ENCODE assay signal across 1 cellular context in the genomic region with DNA sequence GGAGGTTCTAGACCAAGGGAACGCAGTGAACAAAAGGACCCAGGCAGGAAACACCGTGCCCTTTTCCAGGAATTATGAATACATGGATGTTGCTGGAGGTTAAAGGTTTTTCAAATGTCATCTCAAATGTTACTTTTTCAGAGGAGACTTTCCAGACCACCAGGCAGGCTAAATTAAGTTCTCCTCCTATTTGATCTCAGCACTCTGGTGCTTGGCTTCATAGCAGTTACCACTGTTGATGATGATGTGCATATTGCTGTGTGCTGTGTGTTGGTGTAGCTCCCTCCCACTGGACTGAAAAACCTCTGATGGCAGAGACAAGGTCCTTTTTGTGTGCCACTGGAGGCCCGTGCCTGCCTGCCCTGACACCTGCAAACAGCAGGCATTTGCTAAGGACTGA.
TF ChIP-seq lines count a peak whose summit lies in the region.

No MANE protein-coding gene starts in this region.

TF ChIP-seq in HepG2, 621 proteins besides CTCF, POLR2A, EP300 and RAD21 (continued from another document):
- TF ChIP-seq CSRNP2 (CRISPR knock-in tag; conservative IDR thresholded peaks at IDR 0.05; ENCODE audit: low read depth): no peak
- TF ChIP-seq, protein P1, sequence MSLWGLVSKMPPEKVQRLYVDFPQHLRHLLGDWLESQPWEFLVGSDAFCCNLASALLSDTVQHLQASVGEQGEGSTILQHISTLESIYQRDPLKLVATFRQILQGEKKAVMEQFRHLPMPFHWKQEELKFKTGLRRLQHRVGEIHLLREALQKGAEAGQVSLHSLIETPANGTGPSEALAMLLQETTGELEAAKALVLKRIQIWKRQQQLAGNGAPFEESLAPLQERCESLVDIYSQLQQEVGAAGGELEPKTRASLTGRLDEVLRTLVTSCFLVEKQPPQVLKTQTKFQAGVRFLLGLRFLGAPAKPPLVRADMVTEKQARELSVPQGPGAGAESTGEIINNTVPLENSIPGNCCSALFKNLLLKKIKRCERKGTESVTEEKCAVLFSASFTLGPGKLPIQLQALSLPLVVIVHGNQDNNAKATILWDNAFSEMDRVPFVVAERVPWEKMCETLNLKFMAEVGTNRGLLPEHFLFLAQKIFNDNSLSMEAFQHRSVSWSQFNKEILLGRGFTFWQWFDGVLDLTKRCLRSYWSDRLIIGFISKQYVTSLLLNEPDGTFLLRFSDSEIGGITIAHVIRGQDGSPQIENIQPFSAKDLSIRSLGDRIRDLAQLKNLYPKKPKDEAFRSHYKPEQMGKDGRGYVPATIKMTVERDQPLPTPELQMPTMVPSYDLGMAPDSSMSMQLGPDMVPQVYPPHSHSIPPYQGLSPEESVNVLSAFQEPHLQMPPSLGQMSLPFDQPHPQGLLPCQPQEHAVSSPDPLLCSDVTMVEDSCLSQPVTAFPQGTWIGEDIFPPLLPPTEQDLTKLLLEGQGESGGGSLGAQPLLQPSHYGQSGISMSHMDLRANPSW (CRISPR knock-in tag; IDR thresholded peaks at IDR 0.05; ENCODE audit: borderline replicate concordance): no peak
- TF ChIP-seq ZSCAN30 (CRISPR knock-in tag; IDR thresholded peaks at IDR 0.05): no peak
- no peak for TF ChIP-seq MTF1 (CRISPR knock-in tag; IDR thresholded peaks at IDR 0.05)
- no peak for TF ChIP-seq ZNF550 (CRISPR knock-in tag; IDR thresholded peaks at IDR 0.05; ENCODE audit: borderline replicate concordance)
- TF ChIP-seq ZNF224 (CRISPR knock-in tag; IDR thresholded peaks at IDR 0.05): no peak
- TF ChIP-seq GATA4 (IDR thresholded peaks at IDR 0.05; ENCODE audit: borderline replicate concordance, low read depth): no peak
- no peak for TF ChIP-seq PAWR (CRISPR knock-in tag; IDR thresholded peaks at IDR 0.05; ENCODE audit: borderline replicate concordance)
